26 cellular contexts compared by ENCODE assay signal in genomic region chr15:36626984-36627383, GRCh38. TPM values are rescaled to one million over a fixed set of nuclear protein-coding genes. Genes with fewer than 3 reads are reported as not detected.
DNase-seq lines count a peak whose midpoint lies in the region; ATAC-seq, FAIRE-seq and TF ChIP-seq lines count a peak whose summit lies in the region.
"Had no signal": no experiment of that assay in that cellular context is flagged by ENCODE, and none has a peak within 500 bp of the region (broad histone marks: within the 10 kb centered on the region; RNA-seq: fewer than 3 reads in every experiment).

No MANE protein-coding gene starts in this region.

- DNase-seq in Right ventricle myocardium superior, result no peak
- DNase-seq in Right ventricle myocardium inferior (ENCODE audit: missing footprints), result no peak
- DNase-seq in left ventricle myocardium superior, result no peak
- no peak for DNase-seq in right atrium auricular region (ENCODE audit: low spot score)
- no peak for DNase-seq in H1 (ENCODE audit: low read depth in 1 of 2, low spot score in 2 of 2)
- no peak for DNase-seq in upper lobe of right lung
- no peak for DNase-seq in glutamatergic neuron
- DNase-seq: 8988T; ACHN; AML-193; BE2C; CD4-positive, alpha-beta T cell; CD8-positive, alpha-beta memory T cell; DMS 273 treated with DMSO at 0.1 percent for 48 hours; DND-41; HCEC 1CT had no signal

- H3K9me3 ChIP-seq in right atrium auricular region, result peaks cover 0 to 8% of the 10 kb centered on the region in 2 donors
- H3K9me3 ChIP-seq in H1 (ENCODE audit: insufficient read depth in 2 of 2, low read depth in 1 of 2, low read length in 1 of 2), result peaks cover 0 to 5% of the 10 kb centered on the region in 2 experiments; a peak in 1 of 4 replicates
- peaks cover 7% of the 10 kb centered on the region for H3K9me3 ChIP-seq in upper lobe of right lung

- ATAC-seq in Right ventricle myocardium superior (ENCODE audit: poor library complexity) (peak; percentile 21), Right ventricle myocardium inferior (no peak), left ventricle myocardium superior (peak; percentile 46), upper lobe of right lung (peak; percentile 14), GM18868 (IDR thresholded peaks at IDR 0.05; ENCODE audit: unreplicated experiment) (no peak)
- ATAC-seq: A549, GM23338 had no signal

- CTCF ChIA-PET in H1 (lab: Charles Lee; ENCODE audit: partially characterized antibody), result no interaction called here

- 96% methylated on average over 3 of the region's 3 CpGs; no CpG with 5 or more reads in 1 of the 2 experiments for WGBS in H1 (ENCODE audit: extremely low coverage in 1 of 2, insufficient coverage in 1 of 2, insufficient read length in 1 of 2, insufficient replicate concordance in 2 of 2, low coverage in 1 of 2, low lambda C conversion rate in 2 of 2, missing lambda C conversion rate in 1 of 2), 2 experiments

- H2BK15ac ChIP-seq in H1 (ENCODE audit: low read length), result no peak overlapping the region

- TF ChIP-seq CTCF in right atrium auricular region (IDR thresholded peaks at IDR 0.05), result no peak
- TF ChIP-seq CTCF in H1 (IDR thresholded peaks at IDR 0.05; ENCODE audit: control extremely low read depth in 1 of 3, insufficient read depth in 1 of 3, low read depth in 1 of 3, low read length in 3 of 3), result no peak
- no peak for TF ChIP-seq CTCF in upper lobe of right lung (IDR thresholded peaks at IDR 0.05)
- TF ChIP-seq CTCF in glutamatergic neuron (IDR thresholded peaks at IDR 0.05; ENCODE audit: partially characterized antibody, unreplicated experiment), result no peak

- H4K8ac ChIP-seq in H1 (ENCODE audit: extremely low read depth, insufficient read depth, low read length), result peak overlapping the region; percentile 41; the same call in 1 of the 2 replicates

- no peak for TF ChIP-seq RAD21 in H1 (IDR thresholded peaks at IDR 0.05 in 1 of 2, conservative IDR thresholded peaks at IDR 0.05 in 1 of 2; ENCODE audit: low read depth in 2 of 2, low read length in 2 of 2)

- H3K4me2 ChIP-seq in H1 (ENCODE audit: insufficient read depth in 1 of 2, low read depth in 2 of 2, low read length in 2 of 2), result no peak overlapping the region
- H3K4me2 ChIP-seq: A549; BLaER1 treated with 17β-estradiol and CSF1 and Interleukin-3, amounts not matched to agents 10 nM and 100 nM; GM23338 had no signal

- H3K27ac ChIP-seq in right atrium auricular region (no peak overlapping the region), H1 (ENCODE audit: low read depth, low read length) (no peak overlapping the region), upper lobe of right lung (no peak overlapping the region)
- H3K27ac ChIP-seq: A549; BLaER1 treated with 17β-estradiol and CSF1 and Interleukin-3, amounts not matched to agents 10 nM and 100 nM had no signal

- H3K79me2 ChIP-seq in H1 (ENCODE audit: control insufficient read depth in 1 of 2, insufficient read depth in 2 of 2, low read length in 2 of 2), result peaks cover 0 to 28% of the 10 kb centered on the region in 2 experiments; a peak in 2 of 4 replicates

- FAIRE-seq in H1 (lab: Jason Lieb, UNC), result no peak
- FAIRE-seq: A549, D721Med, G401.6, GM12892, GM19239, H54 had no signal

- H3K27me3 ChIP-seq in right atrium auricular region, result no peaks in the 10 kb centered on the region
- H3K27me3 ChIP-seq in H1 (replicated peaks in 1 of 4; ENCODE audit: control insufficient read depth in 3 of 4, extremely low read depth in 1 of 4, insufficient read depth in 3 of 4, low read length in 3 of 4), result no peaks in the 10 kb centered on the region
- H3K27me3 ChIP-seq in upper lobe of right lung, result no peaks in the 10 kb centered on the region
- H3K27me3 ChIP-seq: BE2C; BLaER1 treated with 17β-estradiol and CSF1 and Interleukin-3, amounts not matched to agents 10 nM and 100 nM had no signal

- H2AFZ ChIP-seq in H1 (ENCODE audit: low read length), result no peak overlapping the region
- H2AFZ ChIP-seq: GM23338 had no signal

- H3K4ac ChIP-seq in H1 (replicated peaks; ENCODE audit: insufficient read length, low read depth, low read length), result no peak overlapping the region

- no peak overlapping the region for H3K56ac ChIP-seq in H1 (replicated peaks; ENCODE audit: insufficient read length, low read depth, low read length)

- POLR2A ChIA-PET in H1 (lab: Charles Lee; ENCODE audit: partially characterized antibody), result no interaction called here

- H3K18ac ChIP-seq in H1 (ENCODE audit: extremely low read depth, low read length), result no peak overlapping the region

- H3K4me3 Mint-ChIP-seq in glutamatergic neuron (ENCODE audit: unreplicated experiment), result no peak overlapping the region
- H3K4me3 Mint-ChIP-seq: CD14-positive monocyte; CD4-positive, alpha-beta T cell; CD8-positive, alpha-beta memory T cell; GM23338 had no signal

- H2BK5ac ChIP-seq in H1 (ENCODE audit: low read depth, low read length), result peak overlapping the region; percentile 4; the same call in 1 of the 2 replicates

- no peak overlapping the region; the same call in 1 of the 2 replicates for H2AK5ac ChIP-seq in H1 (ENCODE audit: low read depth, low read length)

- H3K4me3 ChIP-seq in right atrium auricular region, result no peak overlapping the region
- H3K4me3 ChIP-seq in H1 (ENCODE audit: extremely low read depth in 1 of 4, insufficient read depth in 2 of 4, low read depth in 3 of 4, low read length in 4 of 4), result no peak overlapping the region
- no peak overlapping the region for H3K4me3 ChIP-seq in upper lobe of right lung
- H3K4me3 ChIP-seq: A549; BLaER1 treated with 17β-estradiol and CSF1 and Interleukin-3, amounts not matched to agents 10 nM and 100 nM; GM23338 had no signal

- peaks cover 3% of the 10 kb centered on the region for H3K27me3 Mint-ChIP-seq in glutamatergic neuron (ENCODE audit: unreplicated experiment)
- H3K27me3 Mint-ChIP-seq: CD4-positive, alpha-beta T cell had no signal

- H3K36me3 ChIP-seq in right atrium auricular region (no peaks in the 10 kb centered on the region), H1 (ENCODE audit: control insufficient read depth in 2 of 4, insufficient read depth in 4 of 4, low read length in 3 of 4) (no peaks in the 10 kb centered on the region; a peak in 1 of 8 replicates), upper lobe of right lung (no peaks in the 10 kb centered on the region)
- H3K36me3 ChIP-seq: BE2C had no signal

- H2BK20ac ChIP-seq in H1 (ENCODE audit: low read length), result no peak overlapping the region

- H3K36me3 Mint-ChIP-seq in glutamatergic neuron (ENCODE audit: unreplicated experiment), result peaks cover 11% of the 10 kb centered on the region
- H3K36me3 Mint-ChIP-seq: CD14-positive monocyte had no signal

- H3K23ac ChIP-seq in H1 (ENCODE audit: insufficient read length), result no peak overlapping the region

- TF ChIP-seq POLR2A in H1 (IDR thresholded peaks at IDR 0.05; ENCODE audit: control extremely low read depth in 1 of 2, low read depth in 2 of 2, low read length in 2 of 2), result no peak

- H3K9ac ChIP-seq in H1 (replicated peaks in 1 of 4; ENCODE audit: extremely low read depth in 1 of 4, low read depth in 3 of 4, low read length in 3 of 4), result no peak overlapping the region
- H3K9ac ChIP-seq: BLaER1 treated with 17β-estradiol and CSF1 and Interleukin-3, amounts not matched to agents 10 nM and 100 nM had no signal

- no peak overlapping the region for H4K91ac ChIP-seq in H1 (replicated peaks; ENCODE audit: insufficient read length, low read length)

- H4K5ac ChIP-seq in H1 (ENCODE audit: insufficient read length, low read depth, low read length), result no peak overlapping the region

- intact Hi-C loops in Right ventricle myocardium superior (cut with DNase I) (no loop called here), Right ventricle myocardium inferior (cut with DNase I) (no loop called here), left ventricle myocardium superior (cut with micrococcal nuclease) (no loop called here), upper lobe of right lung (cut with DNase I) (no loop called here)

- H3K4me1 ChIP-seq in right atrium auricular region, result peaks cover 0 to 3% of the 10 kb centered on the region in 2 donors
- H3K4me1 ChIP-seq in H1 (replicated peaks in 1 of 4; ENCODE audit: control insufficient read depth in 3 of 4, insufficient read depth in 4 of 4, low read length in 3 of 4), result no peaks in the 10 kb centered on the region; a peak in 1 of 7 replicates
- H3K4me1 ChIP-seq in upper lobe of right lung, result no peaks in the 10 kb centered on the region
- H3K4me1 ChIP-seq: BE2C had no signal

- peaks cover 4% of the 10 kb centered on the region for H3K9me3 Mint-ChIP-seq in glutamatergic neuron (ENCODE audit: unreplicated experiment)

- H3K27ac Mint-ChIP-seq in glutamatergic neuron (ENCODE audit: unreplicated experiment), result no peak overlapping the region
- H3K27ac Mint-ChIP-seq: CD14-positive monocyte; CD4-positive, alpha-beta T cell; CD8-positive, alpha-beta memory T cell; GM23338 had no signal

- no peak overlapping the region for H2BK120ac ChIP-seq in H1 (replicated peaks; ENCODE audit: low read depth, low read length)

- TF ChIP-seq EP300 in H1 (IDR thresholded peaks at IDR 0.05; ENCODE audit: borderline replicate concordance in 1 of 2, low read depth in 2 of 2, low read length in 2 of 2), result no peak

- no peak overlapping the region for H2BK12ac ChIP-seq in H1 (ENCODE audit: low read depth, low read length)

- H3K79me1 ChIP-seq in H1 (ENCODE audit: low read depth, low read length), result peaks cover 2% of the 10 kb centered on the region; the same call in 1 of the 2 replicates

- H4K20me1 ChIP-seq in H1 (replicated peaks in 1 of 2; ENCODE audit: control insufficient read depth in 1 of 2, insufficient read depth in 2 of 2, low read length in 2 of 2), result no peaks in the 10 kb centered on the region
- H4K20me1 ChIP-seq: BLaER1 treated with 17β-estradiol and CSF1 and Interleukin-3, amounts not matched to agents 10 nM and 100 nM had no signal

- peaks cover 7% of the 10 kb centered on the region for H3K4me1 Mint-ChIP-seq in glutamatergic neuron (ENCODE audit: low read depth, unreplicated experiment)
- H3K4me1 Mint-ChIP-seq: CD14-positive monocyte had no signal

- H3K14ac ChIP-seq in H1 (ENCODE audit: insufficient read length), result no peak overlapping the region

- H3K23me2 ChIP-seq in H1 (ENCODE audit: low read depth, low read length), result no peaks in the 10 kb centered on the region

RNA-seq across cellular contexts. Expression of gene CDIN1, which starts 47.6 kb away (rescaled TPM):
- total RNA-seq in Right ventricle myocardium superior (187 TPM), Right ventricle myocardium inferior (176 TPM), left ventricle myocardium superior (113 TPM), right atrium auricular region (10 to 100 TPM; 10.3 to 11.9 TPM), upper lobe of right lung (5.4 TPM), glutamatergic neuron (ENCODE audit: unreplicated experiment) (17.8 TPM)
- total RNA-seq in H1 (2021; fragmentation: NEBNext Ultra II Directional; extraction: Animal tissue kit (Norgen Biotek cat#: 25700)), result 6.9 and 8.1 TPM in 2 replicates
- 8.4 and 13.1 TPM in 2 replicates for polyA plus RNA-seq in H1 (2011; rRNA removed)
- 7.4 TPM for polyA plus RNA-seq in H1 (2011; cell fraction: cytosol; rRNA removed)
- polyA plus RNA-seq in H1 (2011; cell fraction: nucleus; rRNA removed), result 28.2 TPM
- 15.5 to 23.8 TPM (median 18.1 TPM) in 4 replicates for polyA plus RNA-seq in H1 (2012, experiment 1 of 2)
- 2.5 TPM for polyA plus RNA-seq in H1 (2012, experiment 2 of 2)
- 8.3 TPM for polyA plus RNA-seq in H1 (2013, experiment 1 of 2)
- polyA plus RNA-seq in H1 (2013, experiment 2 of 2), result 8.4 TPM
- 56.9 and 58.7 TPM in 2 replicates for polyA minus RNA-seq in H1 (2011; rRNA and poly(A)+ RNA removed)
- polyA minus RNA-seq in H1 (2011; cell fraction: cytosol; rRNA and poly(A)+ RNA removed), result 25.8 TPM
- 107 TPM for polyA minus RNA-seq in H1 (2011; cell fraction: nucleus; rRNA and poly(A)+ RNA removed)

Comparison
In these comparisons a context has a peak if more than half of its experiments do, and no peak if none do; other contexts are left out.
1. ATAC-seq: peak in Right ventricle myocardium superior (single experiment), left ventricle myocardium superior (single experiment) and upper lobe of right lung (single experiment); none in Right ventricle myocardium inferior (single experiment) and GM18868 (single experiment).